In genomic region chr1:21641537-21641936, GRCh38 we compare ENCODE assay signal across 1 cellular context.
TF ChIP-seq lines count a peak whose summit lies in the region.

No MANE protein-coding gene starts in this region.

TF ChIP-seq in K562, 482 proteins besides CTCF, POLR2A, EP300 and RAD21 (continued from another document and continues in another):
- no peak for TF ChIP-seq BCL6 (CRISPR knock-in tag; IDR thresholded peaks at IDR 0.05)
- peak; percentile 99 for TF ChIP-seq RBM25 (IDR thresholded peaks at IDR 0.05; ENCODE audit: low read depth, low read length, severe bottlenecking)
- no peak for TF ChIP-seq MTA3 (IDR thresholded peaks at IDR 0.05; ENCODE audit: borderline replicate concordance)
- no peak for TF ChIP-seq ZFP30 (CRISPR knock-in tag; IDR thresholded peaks at IDR 0.05; ENCODE audit: borderline replicate concordance)
- TF ChIP-seq ZNF134 (CRISPR knock-in tag; conservative IDR thresholded peaks at IDR 0.05), result no peak
- TF ChIP-seq FUS (optimal IDR thresholded peaks at IDR 0.05; ENCODE audit: low read depth, low read length), result no peak
- TF ChIP-seq ZNF263 (CRISPR knock-in tag; IDR thresholded peaks at IDR 0.05; ENCODE audit: borderline replicate concordance), result no peak
- TF ChIP-seq RERE (CRISPR knock-in tag; IDR thresholded peaks at IDR 0.05; ENCODE audit: borderline replicate concordance), result 0 out of 2 replicates have a peak, but pooled peaks have one; percentile 57
- no peak for TF ChIP-seq SMARCC2 (IDR thresholded peaks at IDR 0.05; ENCODE audit: low read depth)
- TF ChIP-seq SMAD3 (CRISPR knock-in tag; conservative IDR thresholded peaks at IDR 0.05), result no peak
- no peak for TF ChIP-seq ELF4 (CRISPR knock-in tag; IDR thresholded peaks at IDR 0.05)
- no peak for TF ChIP-seq E2F4 (CRISPR knock-in tag; IDR thresholded peaks at IDR 0.05; ENCODE audit: low read depth)
- no peak for TF ChIP-seq PCBP1 (IDR thresholded peaks at IDR 0.05; ENCODE audit: low read depth, low read length, poor library complexity, severe bottlenecking)
- TF ChIP-seq ZNF609 (CRISPR knock-in tag; IDR thresholded peaks at IDR 0.05; ENCODE audit: borderline replicate concordance), result no peak
- no peak for TF ChIP-seq NR2C2 (CRISPR knock-in tag; IDR thresholded peaks at IDR 0.05)
- no peak for TF ChIP-seq NR2C2 (tag; IDR thresholded peaks at IDR 0.05)
- no peak for TF ChIP-seq CREB5 (CRISPR knock-in tag; IDR thresholded peaks at IDR 0.05)
- TF ChIP-seq ADNP (tag; IDR thresholded peaks at IDR 0.05), result peak; percentile 80
- TF ChIP-seq RHOXF2B (CRISPR knock-in tag; conservative IDR thresholded peaks at IDR 0.05), result no peak
- no peak for TF ChIP-seq MCM2 (IDR thresholded peaks at IDR 0.05; ENCODE audit: low read depth)
- 0 out of 2 replicates have a peak, but pooled peaks have one; percentile 36 for TF ChIP-seq ESRRA (IDR thresholded peaks at IDR 0.05; ENCODE audit: borderline replicate concordance, low read depth)
- TF ChIP-seq MCM3 (IDR thresholded peaks at IDR 0.05), result no peak
- TF ChIP-seq ZNF408 (CRISPR knock-in tag; IDR thresholded peaks at IDR 0.05; ENCODE audit: low read depth), result no peak
- no peak for TF ChIP-seq TAF9B (IDR thresholded peaks at IDR 0.05; ENCODE audit: partially characterized antibody)
- TF ChIP-seq ZNF384 (IDR thresholded peaks at IDR 0.05; ENCODE audit: low read depth, low read length), result no peak
- TF ChIP-seq KLF1 (tag; IDR thresholded peaks at IDR 0.05), result no peak
- TF ChIP-seq KAT7 (CRISPR knock-in tag; IDR thresholded peaks at IDR 0.05; ENCODE audit: borderline replicate concordance), result no peak
- no peak for TF ChIP-seq PYGO2 (tag; IDR thresholded peaks at IDR 0.05)
- no peak for TF ChIP-seq ARID3B (CRISPR knock-in tag; IDR thresholded peaks at IDR 0.05; ENCODE audit: borderline replicate concordance)
- no peak for TF ChIP-seq GTF2E2 (tag; IDR thresholded peaks at IDR 0.05)
- TF ChIP-seq TFAP4 (CRISPR knock-in tag; IDR thresholded peaks at IDR 0.05; ENCODE audit: borderline replicate concordance), result peak; percentile 82
- TF ChIP-seq CREM (IDR thresholded peaks at IDR 0.05; ENCODE audit: low read depth), result no peak
- no peak for TF ChIP-seq PHF21A (IDR thresholded peaks at IDR 0.05; ENCODE audit: borderline replicate concordance, low read depth)
- TF ChIP-seq NR2C1 (IDR thresholded peaks at IDR 0.05), result no peak
- TF ChIP-seq NR2C1 (tag; IDR thresholded peaks at IDR 0.05), result no peak
- TF ChIP-seq ZNF644 (tag; IDR thresholded peaks at IDR 0.05; ENCODE audit: low read depth), result no peak
- TF ChIP-seq BHLHE40 (IDR thresholded peaks at IDR 0.05; ENCODE audit: low read length), result no peak
- no peak for TF ChIP-seq MBD2 (IDR thresholded peaks at IDR 0.05; ENCODE audit: borderline replicate concordance, low read depth)
- no peak for TF ChIP-seq DPF2 (IDR thresholded peaks at IDR 0.05)
- TF ChIP-seq PKNOX1 (IDR thresholded peaks at IDR 0.05), result no peak
- no peak for TF ChIP-seq ZNF3 (CRISPR knock-in tag; IDR thresholded peaks at IDR 0.05)
- no peak for TF ChIP-seq NRF1 (conservative IDR thresholded peaks at IDR 0.05 in 1 of 2, IDR thresholded peaks at IDR 0.05 in 1 of 2)
- no peak for TF ChIP-seq ZNF780A (CRISPR knock-in tag; IDR thresholded peaks at IDR 0.05)
- TF ChIP-seq SMARCB1 (IDR thresholded peaks at IDR 0.05; ENCODE audit: insufficient read length, low read depth), result no peak
- TF ChIP-seq ELF2 (CRISPR knock-in tag; IDR thresholded peaks at IDR 0.05), result no peak
- TF ChIP-seq ZHX1 (conservative IDR thresholded peaks at IDR 0.05; ENCODE audit: low read length), result no peak
- TF ChIP-seq PTBP1 (IDR thresholded peaks at IDR 0.05; ENCODE audit: low read depth, low read length), result peak; percentile 89; the same call in 1 of the 2 replicates
- peak; percentile 32 for TF ChIP-seq CHD4 (IDR thresholded peaks at IDR 0.05; ENCODE audit: insufficient read depth, insufficient replicate concordance, low read depth, low read length, poor library complexity, severe bottlenecking)
- no peak for TF ChIP-seq PHF20 (IDR thresholded peaks at IDR 0.05; ENCODE audit: partially characterized antibody)
- no peak for TF ChIP-seq ILF3 (IDR thresholded peaks at IDR 0.05; ENCODE audit: borderline replicate concordance)
- no peak for TF ChIP-seq CEBPG (CRISPR knock-in tag; IDR thresholded peaks at IDR 0.05)
- TF ChIP-seq CEBPG (tag; conservative IDR thresholded peaks at IDR 0.05 in 1 of 2, IDR thresholded peaks at IDR 0.05 in 1 of 2), result no peak
